ENCODE assay signal across 12 cellular contexts in genomic region chr12:131101703-131102492, GRCh38.
DNase-seq lines count a peak whose midpoint lies in the region; ATAC-seq and TF ChIP-seq lines count a peak whose summit lies in the region.
"Had no signal": no experiment of that assay in that cellular context is flagged by ENCODE, and none has a peak within 500 bp of the region (broad histone marks: within the 10 kb centered on the region; RNA-seq: fewer than 3 reads in every experiment).

No MANE protein-coding gene starts in this region.

- H3K36me3 ChIP-seq in GM06990 (ENCODE audit: control insufficient read depth, insufficient read depth, low read length) (no peaks in the 10 kb centered on the region), trophoblast cell (ENCODE audit: control insufficient read depth in 1 of 2, insufficient read depth in 2 of 2, low read length in 2 of 2) (no peaks in the 10 kb centered on the region)
- H3K36me3 ChIP-seq: WERI-Rb-1 had no signal

- no peak overlapping the region for H2BK120ac ChIP-seq in trophoblast cell (ENCODE audit: insufficient read depth, low read length, poor library complexity)

- no peak overlapping the region for H3K4ac ChIP-seq in trophoblast cell (ENCODE audit: low read depth, low read length)

- H4K12ac ChIP-seq in trophoblast cell (ENCODE audit: low read depth, low read length): no peak overlapping the region

- H3K23ac ChIP-seq in trophoblast cell (ENCODE audit: low read length): no peak overlapping the region

- H2BK5ac ChIP-seq in trophoblast cell (ENCODE audit: low read depth, low read length, poor library complexity): no peak overlapping the region

- no peak overlapping the region for H4K91ac ChIP-seq in trophoblast cell (ENCODE audit: low read depth, low read length)

- DNase-seq in GM06990 (ENCODE audit: extremely low read depth, insufficient read length) (peak; percentile 59), SIG-M5 treated with dmso at 0.1 percent for 504 hours (lab: John Stamatoyannopoulos, UW; ENCODE audit: unreplicated experiment) (peak; percentile 92), COLO668 (lab: John Stamatoyannopoulos, UW; ENCODE audit: unreplicated experiment) (no peak), trophoblast cell (no peak), cerebellar nuclear complex (lab: John Stamatoyannopoulos, UW) (no peak), DMS153 treated with DMSO at 0.1 percent for 48 hours (lab: John Stamatoyannopoulos, UW; ENCODE audit: unreplicated experiment) (no peak)
- DNase-seq: amniotic stem cell, C1 segment of cervical spinal cord, NCI-H2171 had no signal

- H3K4me1 ChIP-seq in trophoblast cell (ENCODE audit: control insufficient read depth in 1 of 2, insufficient read depth in 2 of 2, low read length in 2 of 2): no peaks in the 10 kb centered on the region

- H4K8ac ChIP-seq in trophoblast cell (ENCODE audit: low read depth, low read length): no peak overlapping the region

- H3K4me2 ChIP-seq in trophoblast cell (ENCODE audit: low read length): no peak overlapping the region

- H3K9me3 ChIP-seq in trophoblast cell (ENCODE audit: insufficient read depth, low read depth, low read length): peaks cover 3% of the 10 kb centered on the region

- TF ChIP-seq CTCF in GM06990 (IDR thresholded peaks at IDR 0.05; ENCODE audit: insufficient read depth, low read length, poor library complexity, severe bottlenecking): no peak

- H3K27me3 ChIP-seq in GM06990 (replicated peaks; ENCODE audit: control insufficient read depth, insufficient read depth, low read length) (no peaks in the 10 kb centered on the region), trophoblast cell (ENCODE audit: insufficient read depth, low read length) (no peaks in the 10 kb centered on the region)

- H3K18ac ChIP-seq in trophoblast cell (ENCODE audit: low read length): no peak overlapping the region

- H2AFZ ChIP-seq in trophoblast cell (ENCODE audit: insufficient read depth, low read length, poor library complexity): no peak overlapping the region

- ATAC-seq in GM19438 (IDR thresholded peaks at IDR 0.05; ENCODE audit: low read depth, unreplicated experiment) (peak; percentile 72), HG03064 (IDR thresholded peaks at IDR 0.05; ENCODE audit: low read depth, unreplicated experiment) (peak; percentile 75)

- no peaks in the 10 kb centered on the region for H3K79me1 ChIP-seq in trophoblast cell (ENCODE audit: low read length)

- H3K79me2 ChIP-seq in trophoblast cell (ENCODE audit: control insufficient read depth, insufficient read depth, low read length, poor library complexity): no peaks in the 10 kb centered on the region

- H3K27ac ChIP-seq in trophoblast cell (ENCODE audit: low read depth, low read length): no peak overlapping the region
- H3K27ac ChIP-seq: WERI-Rb-1 had no signal

- H2BK12ac ChIP-seq in trophoblast cell (ENCODE audit: low read length): no peak overlapping the region

- H3K14ac ChIP-seq in trophoblast cell (ENCODE audit: low read length): no peak overlapping the region

- H2AK5ac ChIP-seq in trophoblast cell (ENCODE audit: low read length): no peak overlapping the region

- H3K4me3 ChIP-seq in GM06990 (replicated peaks; ENCODE audit: low read depth, low read length) (no peak overlapping the region), trophoblast cell (ENCODE audit: low read depth, low read length) (no peak overlapping the region)

- no CpG with 5 or more reads among the region's 13 CpGs for WGBS in trophoblast cell (ENCODE audit: extremely low coverage, insufficient coverage, insufficient read length)

- no peak overlapping the region for H3K9ac ChIP-seq in trophoblast cell (ENCODE audit: low read length)

Comparison
In these comparisons a context has a peak if more than half of its experiments do, and no peak if none do; other contexts are left out.
1. DNase-seq: peak in GM06990 (single experiment) and SIG-M5 treated with dmso at 0.1 percent for 504 hours (single experiment); none in COLO668 (single experiment), trophoblast cell (0 of 2), cerebellar nuclear complex (0 of 2) and DMS153 treated with DMSO at 0.1 percent for 48 hours (single experiment).